In the genomic region with DNA sequence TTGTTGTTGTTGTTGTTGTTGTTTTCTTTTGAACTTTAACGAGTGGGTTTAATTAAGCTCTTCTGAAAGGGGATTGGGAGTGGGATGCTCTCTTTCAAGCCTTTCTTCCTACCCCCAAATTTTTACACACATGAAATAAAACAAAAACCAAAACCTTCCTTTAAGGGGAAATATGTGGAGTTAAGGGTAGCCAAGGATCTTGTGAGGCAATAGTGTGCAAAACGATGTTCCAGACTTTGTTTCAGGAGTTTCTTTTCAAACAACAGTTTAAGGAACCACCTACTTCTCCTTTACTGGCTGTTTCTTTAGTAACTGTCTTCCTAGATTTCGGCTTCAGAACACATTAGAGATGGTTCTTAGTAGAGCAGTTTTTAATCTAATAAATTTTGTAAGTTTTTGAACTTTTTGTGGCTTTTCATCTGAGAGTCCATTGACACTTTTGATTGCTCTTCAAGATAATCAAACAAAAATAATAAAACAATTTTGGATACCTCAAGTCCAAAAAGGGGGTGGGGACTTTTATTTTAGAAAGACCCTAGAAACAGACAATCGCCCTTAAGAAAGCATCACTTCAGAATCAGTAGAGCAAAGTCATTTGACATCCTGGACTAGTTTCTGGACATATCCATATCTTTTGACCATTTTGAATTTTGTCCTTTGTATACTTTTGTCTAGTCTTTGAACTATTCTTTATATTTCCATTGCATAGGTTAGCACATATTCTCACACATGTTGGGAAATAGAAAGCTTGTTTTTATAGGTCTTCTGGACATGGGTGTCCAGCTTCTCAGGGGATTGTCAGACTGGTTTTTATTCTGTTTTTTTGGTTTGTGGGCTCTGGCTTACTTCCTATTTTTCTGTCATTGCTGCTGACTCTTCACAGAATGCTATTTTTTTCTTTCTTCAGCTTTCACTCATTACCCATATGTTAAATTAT, we compare ENCODE assay signal across 7 cellular contexts. TPM values are rescaled to one million over a fixed set of nuclear protein-coding genes. Genes with fewer than 3 reads are reported as not detected.
DNase-seq lines count a peak whose midpoint lies in the region; ATAC-seq, FAIRE-seq and TF ChIP-seq lines count a peak whose summit lies in the region.

No MANE protein-coding gene starts in this region.

- ATAC-seq in GM18868 (IDR thresholded peaks at IDR 0.05; ENCODE audit: unreplicated experiment): peak; percentile 50
- ATAC-seq in HG02852 (IDR thresholded peaks at IDR 0.05; ENCODE audit: unreplicated experiment): peak; percentile 29

- no peak for TF ChIP-seq CTCF in keratinocyte (optimal IDR thresholded peaks at IDR 0.05 in 1 of 3, IDR thresholded peaks at IDR 0.05 in 1 of 3, conservative IDR thresholded peaks at IDR 0.05 in 1 of 3; ENCODE audit: extremely low read depth in 1 of 3, insufficient read depth in 2 of 3, low read length in 3 of 3)

- H2AFZ ChIP-seq in keratinocyte (ENCODE audit: control insufficient read depth, low read length): peak overlapping the region; percentile 8

- FAIRE-seq in keratinocyte (lab: Jason Lieb, UNC) (peak; percentile 43), small intestine (lab: Jason Lieb, UNC) (no peak)

- H3K27me3 ChIP-seq in keratinocyte (ENCODE audit: control insufficient read depth, extremely low read depth, insufficient read depth, low read length) (no peaks in the 10 kb centered on the region), small intestine (ENCODE audit: control insufficient read depth in 2 of 2, insufficient read depth in 2 of 2, low read length in 2 of 2) (no peaks in the 10 kb centered on the region)

- H3K4me3 ChIP-seq in keratinocyte (ENCODE audit: control insufficient read depth in 2 of 3, extremely low read depth in 1 of 3, insufficient read depth in 2 of 3, low read depth in 1 of 3, low read length in 3 of 3) (no peak overlapping the region), small intestine (ENCODE audit: low read depth in 1 of 2, low read length in 2 of 2) (no peak overlapping the region)

- H3K27ac ChIP-seq in keratinocyte (ENCODE audit: control insufficient read depth, insufficient read depth, low read length) (no peak overlapping the region), small intestine (ENCODE audit: low read depth in 1 of 2, low read length in 1 of 2) (no peak overlapping the region)

- no peaks in the 10 kb centered on the region for H3K36me3 ChIP-seq in keratinocyte (ENCODE audit: control insufficient read depth in 2 of 2, extremely low read depth in 1 of 2, insufficient read depth in 2 of 2, low read length in 2 of 2)
- no peaks in the 10 kb centered on the region for H3K36me3 ChIP-seq in small intestine (ENCODE audit: control insufficient read depth in 2 of 2, insufficient read depth in 2 of 2, low read length in 2 of 2)

- H3K4me1 ChIP-seq in keratinocyte (ENCODE audit: control insufficient read depth, extremely low read depth, insufficient read depth, low read length) (peaks cover 35% of the 10 kb centered on the region), small intestine (ENCODE audit: control insufficient read depth in 2 of 2, insufficient read depth in 1 of 2, low read depth in 1 of 2, low read length in 1 of 2) (no peaks in the 10 kb centered on the region)

- peak overlapping the region; percentile 96 for H3K4me2 ChIP-seq in keratinocyte (ENCODE audit: control insufficient read depth, extremely low read depth, insufficient read depth, low read depth, low read length)

- DNase-seq in RPMI7951 (ENCODE audit: low read depth) (peak; percentile 8), keratinocyte (ENCODE audit: low read depth, low spot score) (no peak), NCI-H146 treated with DMSO at 0.1 percent for 48 hours (lab: John Stamatoyannopoulos, UW; ENCODE audit: unreplicated experiment) (no peak), DMS 273 treated with DMSO at 0.1 percent for 48 hours (lab: John Stamatoyannopoulos, UW) (no peak), small intestine (no peak)

- no peak overlapping the region for H3K9ac ChIP-seq in keratinocyte (ENCODE audit: control insufficient read depth, extremely low read depth, insufficient read depth, low read length)

- no peaks in the 10 kb centered on the region for H4K20me1 ChIP-seq in keratinocyte (ENCODE audit: control insufficient read depth, extremely low read depth, insufficient read depth, low read length)

- 57 to 83% (median 73%) methylated on average over 4 of the region's 4 CpGs for WGBS in small intestine, 3 donors

- H3K9me1 ChIP-seq in keratinocyte (ENCODE audit: control insufficient read depth, extremely low read depth, insufficient read depth, low read length): no peaks in the 10 kb centered on the region

- peaks cover 61% of the 10 kb centered on the region for H3K79me2 ChIP-seq in keratinocyte (ENCODE audit: control insufficient read depth, insufficient read depth, low read length)

- dilution Hi-C loops in keratinocyte (cut with MboI; ENCODE audit: extremely low pct_ligation_motif_present, low sequenced_read_pairs): no loop called here

- H3K9me3 ChIP-seq in keratinocyte (ENCODE audit: control insufficient read depth, low read depth, low read length): no peaks in the 10 kb centered on the region
- H3K9me3 ChIP-seq in small intestine (ENCODE audit: control insufficient read depth, low read depth): no peaks in the 10 kb centered on the region

RNA-seq across cellular contexts. Expression of gene DIPK2A, which starts 6.0 kb away (rescaled TPM):
- 20.4 and 25.2 TPM in 2 replicates for total RNA-seq in RPMI7951 (2014; rRNA removed; shearing (Covaris generic))
- polyA plus RNA-seq in keratinocyte (5.1 to 7.8 TPM (median 6.7 TPM) in 3 replicates), small intestine (1 to 10 TPM; 2.7 to 6.2 (median 4.2) TPM)
- polyA plus RNA-seq in keratinocyte (2011; ENCODE audit: low read depth): 8.6 TPM
- polyA plus RNA-seq in keratinocyte (2011; cell fraction: cytosol; rRNA removed): 2.7 and 3.7 TPM in 2 replicates
- 6.4 and 8.7 TPM in 2 replicates for polyA plus RNA-seq in keratinocyte (2011; cell fraction: nucleus; rRNA removed)
- polyA plus RNA-seq in keratinocyte (2012; ENCODE audit: low replicate concordance): 6.1 and 6.4 TPM in 2 replicates
- 5.2 to 13.6 TPM (median 8.7 TPM) in 3 replicates for polyA minus RNA-seq in keratinocyte
- polyA minus RNA-seq in keratinocyte (2011; cell fraction: cytosol; rRNA and poly(A)+ RNA removed): 20.0 TPM
- 24.2 and 31.3 TPM in 2 replicates for polyA minus RNA-seq in keratinocyte (2011; cell fraction: nucleus; rRNA and poly(A)+ RNA removed)
